16 cellular contexts compared by ENCODE assay signal in genomic region chr15:94829887-94830884, GRCh38.
DNase-seq lines count a peak whose midpoint lies in the region; ATAC-seq and TF ChIP-seq lines count a peak whose summit lies in the region.
"Had no signal": no experiment of that assay in that cellular context is flagged by ENCODE, and none has a peak within 500 bp of the region (broad histone marks: within the 10 kb centered on the region; RNA-seq: fewer than 3 reads in every experiment).

No MANE protein-coding gene starts in this region.

- no peak overlapping the region for H2AK5ac ChIP-seq in H9 (ENCODE audit: insufficient read length, low read length)
- peak overlapping the region; percentile 96 for H2AK5ac ChIP-seq in trophoblast cell (ENCODE audit: low read length)

- no peak overlapping the region for H3K9ac ChIP-seq in H9 (ENCODE audit: extremely low read depth, insufficient read length, low read length)
- no peak overlapping the region for H3K9ac ChIP-seq in trophoblast cell (ENCODE audit: low read length)
- H3K9ac ChIP-seq: BLaER1 treated with 17β-estradiol and CSF1 and Interleukin-3, amounts not matched to agents 10 nM and 100 nM had no signal

- H3K4me1 Mint-ChIP-seq in H9 = 0 out of 4 replicates have a peak, but pooled peaks cover 0 to 3% of the 10 kb centered on the region in 2 experiments
- peaks cover 9% of the 10 kb centered on the region for H3K4me1 Mint-ChIP-seq in WTC11
- H3K4me1 Mint-ChIP-seq in osteocyte (ENCODE audit: unreplicated experiment) = no peaks in the 10 kb centered on the region
- no peaks in the 10 kb centered on the region for H3K4me1 Mint-ChIP-seq in stimulated activated naive B cell treated with anti-CD40 and anti-IgM and Interleukin-4, amounts not matched to agents 10 μg/mL and 1 μg/mL and 100 μg/mL, for 72 hours
- H3K4me1 Mint-ChIP-seq: B cell had no signal

- no peak overlapping the region for H2BK15ac ChIP-seq in H9 (ENCODE audit: low read depth, low read length)

- no peaks in the 10 kb centered on the region for H4K20me1 ChIP-seq in H9 (ENCODE audit: control insufficient read depth, insufficient read depth, insufficient read length)
- H4K20me1 ChIP-seq: BLaER1 treated with 17β-estradiol and CSF1 and Interleukin-3, amounts not matched to agents 10 nM and 100 nM had no signal

- H3K4me3 Mint-ChIP-seq in H9 (no peak overlapping the region), WTC11 (no peak overlapping the region), osteocyte (ENCODE audit: unreplicated experiment) (no peak overlapping the region)
- H3K4me3 Mint-ChIP-seq in stimulated activated naive B cell treated with anti-CD40 and anti-IgM and Interleukin-4, amounts not matched to agents 10 μg/mL and 1 μg/mL and 100 μg/mL, for 72 hours = no peak overlapping the region
- H3K4me3 Mint-ChIP-seq: B cell; CD8-positive, alpha-beta T cell; HFFc6 had no signal

- TF ChIP-seq CTCF in H9 (conservative IDR thresholded peaks at IDR 0.05) = no peak
- no peak for TF ChIP-seq CTCF in WTC11 (IDR thresholded peaks at IDR 0.05)
- TF ChIP-seq CTCF in osteocyte (IDR thresholded peaks at IDR 0.05) = no peak

- no peak overlapping the region for H3K56ac ChIP-seq in H9 (ENCODE audit: insufficient read length, low read depth, low read length)

- no peaks in the 10 kb centered on the region for H3K23me2 ChIP-seq in H9 (ENCODE audit: insufficient read length, low read depth, low read length, poor library complexity, severe bottlenecking)

- H2BK12ac ChIP-seq in H9 (ENCODE audit: insufficient read length, low read depth, low read length) (no peak overlapping the region), trophoblast cell (ENCODE audit: low read length) (peak overlapping the region; percentile 92)

- H3K27me3 ChIP-seq in H9 (ENCODE audit: insufficient read depth, low read length) (no peaks in the 10 kb centered on the region), trophoblast cell (ENCODE audit: insufficient read depth, low read length) (no peaks in the 10 kb centered on the region)
- H3K27me3 ChIP-seq: BLaER1 treated with 17β-estradiol and CSF1 and Interleukin-3, amounts not matched to agents 10 nM and 100 nM had no signal

- H3K9me3 Mint-ChIP-seq in H9 (peaks cover 0 to 4% of the 10 kb centered on the region in 2 experiments; a peak in 1 of 5 replicates), WTC11 (peaks cover 11% of the 10 kb centered on the region), osteocyte (ENCODE audit: unreplicated experiment) (peaks cover 10% of the 10 kb centered on the region)
- H3K9me3 Mint-ChIP-seq in stimulated activated naive B cell treated with anti-CD40 and anti-IgM and Interleukin-4, amounts not matched to agents 10 μg/mL and 1 μg/mL and 100 μg/mL, for 72 hours = peaks cover 3% of the 10 kb centered on the region in 2 donors
- H3K9me3 Mint-ChIP-seq: CD8-positive, alpha-beta T cell had no signal

- H3K27ac Mint-ChIP-seq in H9 = no peak overlapping the region
- H3K27ac Mint-ChIP-seq in WTC11 = no peak overlapping the region
- H3K27ac Mint-ChIP-seq in osteocyte (ENCODE audit: unreplicated experiment) = no peak overlapping the region
- no peak overlapping the region for H3K27ac Mint-ChIP-seq in stimulated activated naive B cell treated with anti-CD40 and anti-IgM and Interleukin-4, amounts not matched to agents 10 μg/mL and 1 μg/mL and 100 μg/mL, for 72 hours
- H3K27ac Mint-ChIP-seq: B cell; CD8-positive, alpha-beta T cell; HFFc6 had no signal

- H3K36me3 Mint-ChIP-seq in H9 (ENCODE audit: insufficient read depth in 1 of 3, low read depth in 3 of 3) (peaks cover 0 to 5% (median 0%) of the 10 kb centered on the region in 3 experiments; a peak in 3 of 7 replicates), WTC11 (peaks cover 2% of the 10 kb centered on the region; the same call in 1 of the 2 replicates), osteocyte (ENCODE audit: unreplicated experiment) (no peaks in the 10 kb centered on the region)
- no peaks in the 10 kb centered on the region for H3K36me3 Mint-ChIP-seq in stimulated activated naive B cell treated with anti-CD40 and anti-IgM and Interleukin-4, amounts not matched to agents 10 μg/mL and 1 μg/mL and 100 μg/mL, for 72 hours
- H3K36me3 Mint-ChIP-seq: CD8-positive, alpha-beta T cell had no signal

- no peak overlapping the region for H4K91ac ChIP-seq in H9 (ENCODE audit: insufficient read length, low read depth, low read length)
- H4K91ac ChIP-seq in trophoblast cell (ENCODE audit: low read depth, low read length) = peak overlapping the region; percentile 45

- no peak overlapping the region for H2BK20ac ChIP-seq in H9 (ENCODE audit: low read depth, low read length, poor library complexity, severe bottlenecking)

- no CpG with 5 or more reads among the region's 15 CpGs for WGBS in H9 (ENCODE audit: extremely low coverage, insufficient read length, low lambda C conversion rate)
- no CpG with 5 or more reads among the region's 15 CpGs for WGBS in trophoblast cell (ENCODE audit: extremely low coverage, insufficient coverage, insufficient read length)

- H3K4me3 ChIP-seq in trophoblast cell (ENCODE audit: low read depth, low read length) = no peak overlapping the region
- H3K4me3 ChIP-seq: BLaER1 treated with 17β-estradiol and CSF1 and Interleukin-3, amounts not matched to agents 10 nM and 100 nM; GM12878 had no signal

- no peak overlapping the region for H3K4me2 ChIP-seq in H9 (ENCODE audit: insufficient read depth, insufficient read length, low read length)
- H3K4me2 ChIP-seq in trophoblast cell (ENCODE audit: low read length) = no peak overlapping the region
- H3K4me2 ChIP-seq: BLaER1 treated with 17β-estradiol and CSF1 and Interleukin-3, amounts not matched to agents 10 nM and 100 nM had no signal

- no peak overlapping the region for H4K12ac ChIP-seq in trophoblast cell (ENCODE audit: low read depth, low read length)

- H4K8ac ChIP-seq in H9 (replicated peaks; ENCODE audit: insufficient read length, low read depth, low read length) (no peak overlapping the region), trophoblast cell (ENCODE audit: low read depth, low read length) (peak overlapping the region; percentile 61)

- no peak overlapping the region for H3K18ac ChIP-seq in H9 (ENCODE audit: insufficient read length, low read depth, low read length)
- peak overlapping the region; percentile 83 for H3K18ac ChIP-seq in trophoblast cell (ENCODE audit: low read length)

- peak; percentile 78 for ATAC-seq in WTC11
- ATAC-seq in stimulated activated naive B cell treated with anti-CD40 and anti-IgM and Interleukin-4, amounts not matched to agents 10 μg/mL and 1 μg/mL and 100 μg/mL, for 72 hours (replicated peaks) = no peak
- ATAC-seq: CD8-positive, alpha-beta T cell; GM12878; HCT116 had no signal

- H2BK5ac ChIP-seq in H9 (ENCODE audit: insufficient read length, low read length) (no peak overlapping the region), trophoblast cell (ENCODE audit: low read depth, low read length, poor library complexity) (peak overlapping the region; percentile 46)

- H3K4me1 ChIP-seq in H9 (ENCODE audit: insufficient read depth, low read length) (no peaks in the 10 kb centered on the region), trophoblast cell (ENCODE audit: control insufficient read depth in 1 of 2, insufficient read depth in 2 of 2, low read length in 2 of 2) (peaks cover 4 to 6% of the 10 kb centered on the region in 2 experiments)

- H3T11ph ChIP-seq in H9 (ENCODE audit: low read length) = no peak overlapping the region

- H3K36me3 ChIP-seq in trophoblast cell (ENCODE audit: control insufficient read depth in 1 of 2, insufficient read depth in 2 of 2, low read length in 2 of 2) = no peaks in the 10 kb centered on the region
- H3K36me3 ChIP-seq: BLaER1 treated with 17β-estradiol and CSF1 and Interleukin-3, amounts not matched to agents 10 nM and 100 nM had no signal

- H3K14ac ChIP-seq in H9 (ENCODE audit: insufficient read depth, low read length) (no peak overlapping the region), trophoblast cell (ENCODE audit: low read length) (peak overlapping the region; percentile 75)

- H3K9me3 ChIP-seq in H9 (ENCODE audit: control insufficient read depth, low read depth, low read length) (no peaks in the 10 kb centered on the region), trophoblast cell (ENCODE audit: insufficient read depth, low read depth, low read length) (peaks cover 7% of the 10 kb centered on the region)

- H3K79me1 ChIP-seq in H9 (ENCODE audit: insufficient read depth, low read depth, low read length, poor library complexity, severe bottlenecking) = no peaks in the 10 kb centered on the region
- H3K79me1 ChIP-seq in trophoblast cell (ENCODE audit: low read length) = peaks cover 20% of the 10 kb centered on the region

- H3K27me3 Mint-ChIP-seq in H9 (ENCODE audit: low read depth) (no peaks in the 10 kb centered on the region), WTC11 (ENCODE audit: low read depth) (no peaks in the 10 kb centered on the region), osteocyte (ENCODE audit: unreplicated experiment) (no peaks in the 10 kb centered on the region)
- H3K27me3 Mint-ChIP-seq in stimulated activated naive B cell treated with anti-CD40 and anti-IgM and Interleukin-4, amounts not matched to agents 10 μg/mL and 1 μg/mL and 100 μg/mL, for 72 hours = no peaks in the 10 kb centered on the region
- H3K27me3 Mint-ChIP-seq: B cell had no signal

- H3K79me2 ChIP-seq in H9 (ENCODE audit: insufficient read depth, low read length) = no peaks in the 10 kb centered on the region
- no peaks in the 10 kb centered on the region for H3K79me2 ChIP-seq in trophoblast cell (ENCODE audit: control insufficient read depth, insufficient read depth, low read length, poor library complexity)

- DNase-seq in H9 (peak; percentile 49), WTC11 (ENCODE audit: low spot score) (no peak), islet precursor cell (peak; percentile 54), trophoblast cell (no peak), osteocyte (ENCODE audit: extremely low spot score, unreplicated experiment) (no peak), NCI-H146 treated with DMSO at 0.1 percent for 48 hours (lab: John Stamatoyannopoulos, UW; ENCODE audit: unreplicated experiment) (no peak)
- no peak for DNase-seq in stimulated activated naive B cell treated with anti-CD40 and anti-IgM and Interleukin-4, amounts not matched to agents 10 μg/mL and 1 μg/mL and 100 μg/mL, for 72 hours
- DNase-seq: Calu3; CD8-positive, alpha-beta T cell; DMS79 treated with DMSO at 0.1 percent for 48 hours; GF-D8; HFFc6 had no signal

- H2BK120ac ChIP-seq in H9 (ENCODE audit: low read depth, low read length, poor library complexity, severe bottlenecking) (no peak overlapping the region), trophoblast cell (ENCODE audit: insufficient read depth, low read length, poor library complexity) (peak overlapping the region; percentile 58)

- POLR2A ChIA-PET in WTC11 (lab: Charles Lee) = no interaction called here

- no peak overlapping the region for H3K27ac ChIP-seq in H9 (ENCODE audit: insufficient read length, low read depth, low read length)
- no peak overlapping the region for H3K27ac ChIP-seq in trophoblast cell (ENCODE audit: low read depth, low read length)
- H3K27ac ChIP-seq: BLaER1 treated with 17β-estradiol and CSF1 and Interleukin-3, amounts not matched to agents 10 nM and 100 nM had no signal

- no peak overlapping the region for H2AFZ ChIP-seq in H9 (ENCODE audit: low read length)
- no peak overlapping the region for H2AFZ ChIP-seq in trophoblast cell (ENCODE audit: insufficient read depth, low read length, poor library complexity)

- no peak overlapping the region for H3K23ac ChIP-seq in H9 (ENCODE audit: insufficient read length, low read depth, low read length)
- no peak overlapping the region for H3K23ac ChIP-seq in trophoblast cell (ENCODE audit: low read length)

- H4K5ac ChIP-seq in H9 (ENCODE audit: insufficient read length, low read depth, low read length) = no peak overlapping the region

- H3K4ac ChIP-seq in H9 (ENCODE audit: low read depth, low read length) (no peak overlapping the region), trophoblast cell (ENCODE audit: low read depth, low read length) (no peak overlapping the region)

- CTCF ChIA-PET in WTC11 (lab: Charles Lee) = interaction anchor here (0.9 to 1.6 kb wide), 4 partner anchors 108 to 418 kb away, joined by 3 to 9 read pairs (median 4); no protein-coding TSS in a partner anchor

Comparison
In these comparisons a context has a peak if more than half of its experiments do, and no peak if none do; other contexts are left out.
1. DNase-seq: peak in H9 (single experiment) and islet precursor cell (single experiment); none in WTC11 (single experiment), trophoblast cell (0 of 2), osteocyte (single experiment), NCI-H146 treated with DMSO at 0.1 percent for 48 hours (single experiment) and stimulated activated naive B cell treated with anti-CD40 and anti-IgM and Interleukin-4, amounts not matched to agents 10 μg/mL and 1 μg/mL and 100 μg/mL, for 72 hours (single experiment).